14 cellular contexts compared by ENCODE assay signal in genomic region chr5:14406554-14406849, GRCh38.
DNase-seq lines count a peak whose midpoint lies in the region; ATAC-seq, FAIRE-seq and TF ChIP-seq lines count a peak whose summit lies in the region.
"Had no signal": no experiment of that assay in that cellular context is flagged by ENCODE, and none has a peak within 500 bp of the region (broad histone marks: within the 10 kb centered on the region; RNA-seq: fewer than 3 reads in every experiment).

No MANE protein-coding gene starts in this region.

- H3K9ac ChIP-seq in K562 (ENCODE audit: insufficient read depth in 1 of 2, low read depth in 2 of 2, low read length in 2 of 2) (no peak overlapping the region), keratinocyte (ENCODE audit: control insufficient read depth, extremely low read depth, insufficient read depth, low read length) (peak overlapping the region; percentile 24)

- POLR2A ChIA-PET in K562 (lab: Yijun Ruan, JAX): no interaction called here

- H3K27me3 ChIP-seq in K562 (ENCODE audit: control insufficient read depth in 2 of 2, insufficient read depth in 2 of 2, low read length in 2 of 2) (peaks cover 5 to 24% of the 10 kb centered on the region in 2 experiments; a peak in 4 of 5 replicates), keratinocyte (ENCODE audit: control insufficient read depth, extremely low read depth, insufficient read depth, low read length) (no peaks in the 10 kb centered on the region), aorta (ENCODE audit: control insufficient read depth in 1 of 2, insufficient read depth in 2 of 2, low read length in 1 of 2) (no peaks in the 10 kb centered on the region), SJCRH30 (no peaks in the 10 kb centered on the region)
- H3K27me3 ChIP-seq: upper lobe of left lung had no signal

- FAIRE-seq in K562 (lab: Jason Lieb, UNC): peak; percentile 55
- peak; percentile 51 for FAIRE-seq in keratinocyte (lab: Jason Lieb, UNC)

- intact Hi-C loops in K562 (cut with micrococcal nuclease): no loop called here
- intact Hi-C loops in aorta (cut with DNase I): no loop called here

- H4K20me1 ChIP-seq in K562 (replicated peaks; ENCODE audit: control insufficient read depth, insufficient read depth, low read length): no peaks in the 10 kb centered on the region
- no peaks in the 10 kb centered on the region for H4K20me1 ChIP-seq in keratinocyte (ENCODE audit: control insufficient read depth, extremely low read depth, insufficient read depth, low read length)

- H3K4me1 ChIP-seq in K562 (replicated peaks in 1 of 2; ENCODE audit: control insufficient read depth in 2 of 2, insufficient read depth in 2 of 2, low read length in 2 of 2) (no peaks in the 10 kb centered on the region), keratinocyte (ENCODE audit: control insufficient read depth, extremely low read depth, insufficient read depth, low read length) (peaks cover 16% of the 10 kb centered on the region), aorta (ENCODE audit: control insufficient read depth in 1 of 2, insufficient read depth in 2 of 2, low read length in 2 of 2) (no peaks in the 10 kb centered on the region), SJCRH30 (no peaks in the 10 kb centered on the region)
- H3K4me1 ChIP-seq: upper lobe of left lung had no signal

- H3K4me2 ChIP-seq in K562 (ENCODE audit: insufficient read depth, low read length) (no peak overlapping the region), keratinocyte (ENCODE audit: control insufficient read depth, extremely low read depth, insufficient read depth, low read depth, low read length) (no peak overlapping the region)

- BruUV-seq in K562 (replicated peaks; lab: Mats Ljungman, UMichigan): no TSS peak

- TF ChIP-seq POLR2A in K562 (conservative IDR thresholded peaks at IDR 0.05): no peak

- H2AFZ ChIP-seq in K562 (ENCODE audit: low read depth, low read length) (no peak overlapping the region), keratinocyte (ENCODE audit: control insufficient read depth, low read length) (no peak overlapping the region)

- TF ChIP-seq CTCF in K562 (IDR thresholded peaks at IDR 0.05 in 2 of 3, conservative IDR thresholded peaks at IDR 0.05 in 1 of 3; ENCODE audit: insufficient read depth in 2 of 3, low read depth in 1 of 3, low read length in 3 of 3): no peak
- TF ChIP-seq CTCF in keratinocyte (optimal IDR thresholded peaks at IDR 0.05 in 1 of 3, IDR thresholded peaks at IDR 0.05 in 1 of 3, conservative IDR thresholded peaks at IDR 0.05 in 1 of 3; ENCODE audit: extremely low read depth in 1 of 3, insufficient read depth in 2 of 3, low read length in 3 of 3): no peak

- in situ Hi-C loops in K562 (cut with MboI): no loop called here

- DNase-seq in 8988T (peak; percentile 59), HS-5 (ENCODE audit: low read depth) (peak; percentile 96), K562 (ENCODE audit: extremely low read depth in 1 of 4, low spot score in 3 of 4) (peak in 1 of 4 experiments; percentile 35), keratinocyte (ENCODE audit: low read depth, low spot score) (no peak), COR-L47 (lab: John Stamatoyannopoulos, UW) (no peak), aorta (no peak), SJCRH30 (no peak)
- no peak for DNase-seq in activated T-cell treated with anti-CD3 and anti-CD28 coated beads, Interleukin-2, amount 50 U/mL, for 48 hours
- DNase-seq: caudate nucleus; naive B cell; NCI-H69; stimulated activated CD4-positive, alpha-beta T cell treated with anti-CD3 and anti-CD28 coated beads, Interleukin-4, amount 100 ng/mL, for 4 hours; T-cell; upper lobe of left lung had no signal

- WGBS in K562 (ENCODE audit: insufficient coverage, low coverage, missing lambda C conversion rate): 0% methylated on average over 12 of the region's 12 CpGs
- 65 to 71% methylated on average over 12 of the region's 12 CpGs for WGBS in aorta, 2 donors

- dilution Hi-C loops in keratinocyte (cut with MboI; ENCODE audit: extremely low pct_ligation_motif_present, low sequenced_read_pairs): no loop called here

- H3K4me3 ChIP-seq in K562 (no peak overlapping the region), keratinocyte (ENCODE audit: control insufficient read depth in 2 of 3, extremely low read depth in 1 of 3, insufficient read depth in 2 of 3, low read depth in 1 of 3, low read length in 3 of 3) (no peak overlapping the region), aorta (ENCODE audit: low read length in 2 of 2) (no peak overlapping the region), SJCRH30 (no peak overlapping the region)
- H3K4me3 ChIP-seq: upper lobe of left lung had no signal

- H3K9me3 ChIP-seq in K562 (replicated peaks; ENCODE audit: control insufficient read depth, insufficient read depth, low read depth, low read length): no peaks in the 10 kb centered on the region
- H3K9me3 ChIP-seq in keratinocyte (ENCODE audit: control insufficient read depth, low read depth, low read length): no peaks in the 10 kb centered on the region
- H3K9me3 ChIP-seq in aorta (ENCODE audit: control insufficient read depth, low read length): no peaks in the 10 kb centered on the region
- H3K9me3 ChIP-seq in SJCRH30 (replicated peaks): no peaks in the 10 kb centered on the region
- H3K9me3 ChIP-seq: upper lobe of left lung had no signal

- H3K79me2 ChIP-seq in K562 (ENCODE audit: control insufficient read depth, insufficient read depth, low read length) (no peaks in the 10 kb centered on the region), keratinocyte (ENCODE audit: control insufficient read depth, insufficient read depth, low read length) (peaks cover 19% of the 10 kb centered on the region)

- no peak for TF ChIP-seq RAD21 in K562 (CRISPR knock-in tag; conservative IDR thresholded peaks at IDR 0.05 in 1 of 2, IDR thresholded peaks at IDR 0.05 in 1 of 2)

- H3K36me3 ChIP-seq in K562 (ENCODE audit: control insufficient read depth, insufficient read depth, low read length) (no peaks in the 10 kb centered on the region), keratinocyte (ENCODE audit: control insufficient read depth in 2 of 2, extremely low read depth in 1 of 2, insufficient read depth in 2 of 2, low read length in 2 of 2) (peaks cover 37% of the 10 kb centered on the region in 2 experiments), aorta (ENCODE audit: control insufficient read depth in 1 of 2, insufficient read depth in 2 of 2, low read length in 1 of 2) (peaks cover 3 to 5% of the 10 kb centered on the region in 2 donors), SJCRH30 (peaks cover 4% of the 10 kb centered on the region; the same call in 1 of the 2 replicates)

- no peak for TF ChIP-seq EP300 in K562 (IDR thresholded peaks at IDR 0.05; ENCODE audit: low read length)

- no peaks in the 10 kb centered on the region for H3K9me1 ChIP-seq in K562 (ENCODE audit: control insufficient read depth, insufficient read depth, low read length)
- no peaks in the 10 kb centered on the region for H3K9me1 ChIP-seq in keratinocyte (ENCODE audit: control insufficient read depth, extremely low read depth, insufficient read depth, low read length)

- H3K27ac ChIP-seq in K562 (ENCODE audit: extremely low read depth, low read depth, low read length) (no peak overlapping the region), keratinocyte (ENCODE audit: control insufficient read depth, insufficient read depth, low read length) (peak overlapping the region; percentile 48), aorta (ENCODE audit: low read depth in 1 of 2, low read length in 2 of 2) (no peak overlapping the region), SJCRH30 (no peak overlapping the region)
- H3K27ac ChIP-seq: upper lobe of left lung had no signal

- CTCF ChIA-PET in K562 (lab: Yijun Ruan, JAX; ENCODE audit: low intra/inter-chr PET ratio): no interaction called here

- peak; percentile 57 for ATAC-seq in K562
- no peak for ATAC-seq in aorta (ENCODE audit: low FRiP score)
- ATAC-seq: T-cell had no signal

TF ChIP-seq in K562, 482 proteins besides CTCF, POLR2A, EP300 and RAD21 (continues in another document):
- TF ChIP-seq E2F3 (CRISPR knock-in tag; IDR thresholded peaks at IDR 0.05) (no peak), FOSL1 (tag; conservative IDR thresholded peaks at IDR 0.05) (peak; percentile 88), ZNF24 (IDR thresholded peaks at IDR 0.05) (no peak), GTF2B (IDR thresholded peaks at IDR 0.05; ENCODE audit: extremely low read depth, insufficient read length) (no peak), JUND (IDR thresholded peaks at IDR 0.05; ENCODE audit: borderline replicate concordance, low read depth, low read length) (peak; percentile 65), JUND (tag; IDR thresholded peaks at IDR 0.05; ENCODE audit: borderline replicate concordance, low read depth, low read length) (peak; percentile 75; the same call in 2 of the 3 replicates)
- TF ChIP-seq, protein P1, sequence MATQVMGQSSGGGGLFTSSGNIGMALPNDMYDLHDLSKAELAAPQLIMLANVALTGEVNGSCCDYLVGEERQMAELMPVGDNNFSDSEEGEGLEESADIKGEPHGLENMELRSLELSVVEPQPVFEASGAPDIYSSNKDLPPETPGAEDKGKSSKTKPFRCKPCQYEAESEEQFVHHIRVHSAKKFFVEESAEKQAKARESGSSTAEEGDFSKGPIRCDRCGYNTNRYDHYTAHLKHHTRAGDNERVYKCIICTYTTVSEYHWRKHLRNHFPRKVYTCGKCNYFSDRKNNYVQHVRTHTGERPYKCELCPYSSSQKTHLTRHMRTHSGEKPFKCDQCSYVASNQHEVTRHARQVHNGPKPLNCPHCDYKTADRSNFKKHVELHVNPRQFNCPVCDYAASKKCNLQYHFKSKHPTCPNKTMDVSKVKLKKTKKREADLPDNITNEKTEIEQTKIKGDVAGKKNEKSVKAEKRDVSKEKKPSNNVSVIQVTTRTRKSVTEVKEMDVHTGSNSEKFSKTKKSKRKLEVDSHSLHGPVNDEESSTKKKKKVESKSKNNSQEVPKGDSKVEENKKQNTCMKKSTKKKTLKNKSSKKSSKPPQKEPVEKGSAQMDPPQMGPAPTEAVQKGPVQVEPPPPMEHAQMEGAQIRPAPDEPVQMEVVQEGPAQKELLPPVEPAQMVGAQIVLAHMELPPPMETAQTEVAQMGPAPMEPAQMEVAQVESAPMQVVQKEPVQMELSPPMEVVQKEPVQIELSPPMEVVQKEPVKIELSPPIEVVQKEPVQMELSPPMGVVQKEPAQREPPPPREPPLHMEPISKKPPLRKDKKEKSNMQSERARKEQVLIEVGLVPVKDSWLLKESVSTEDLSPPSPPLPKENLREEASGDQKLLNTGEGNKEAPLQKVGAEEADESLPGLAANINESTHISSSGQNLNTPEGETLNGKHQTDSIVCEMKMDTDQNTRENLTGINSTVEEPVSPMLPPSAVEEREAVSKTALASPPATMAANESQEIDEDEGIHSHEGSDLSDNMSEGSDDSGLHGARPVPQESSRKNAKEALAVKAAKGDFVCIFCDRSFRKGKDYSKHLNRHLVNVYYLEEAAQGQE (CRISPR knock-in tag; IDR thresholded peaks at IDR 0.05; ENCODE audit: low read depth): 0 out of 2 replicates have a peak, but pooled peaks have one; percentile 29

Comparison
In these comparisons a context has a peak if more than half of its experiments do, and no peak if none do; other contexts are left out.
1. DNase-seq: peak in 8988T (single experiment) and HS-5 (single experiment); none in keratinocyte (single experiment), COR-L47 (single experiment), aorta (0 of 2), SJCRH30 (0 of 2) and activated T-cell treated with anti-CD3 and anti-CD28 coated beads, Interleukin-2, amount 50 U/mL, for 48 hours (0 of 2).